8 cellular contexts compared by ENCODE assay signal in genomic region chr9:38619556-38620447, GRCh38. TPM values are rescaled to one million over a fixed set of nuclear protein-coding genes. Genes with fewer than 3 reads are reported as not detected.
A peak's percentile ranks its signal among the peaks of the same experiment; 100 is the strongest.
DNase-seq lines count a peak whose midpoint lies in the region; ATAC-seq, FAIRE-seq and TF ChIP-seq lines count a peak whose summit lies in the region.

No MANE protein-coding gene starts in this region.

- H3K4me1 ChIP-seq in PC-9 (replicated peaks; ENCODE audit: insufficient read depth): peaks cover 7% of the 10 kb centered on the region; the same call in 1 of the 2 replicates
- H3K4me1 ChIP-seq in kidney (ENCODE audit: control insufficient read depth in 1 of 2, insufficient read depth in 1 of 2, low read depth in 1 of 2, low read length in 2 of 2): peaks cover 0 to 2% of the 10 kb centered on the region in 2 donors

- no TSS peak for BruUV-seq in PC-9 (replicated peaks; lab: Mats Ljungman, UMichigan)

- peak overlapping the region in 1 of 2 donors; percentile 51 for H3K9ac ChIP-seq in kidney (ENCODE audit: low read length in 2 of 2)

- FAIRE-seq in kidney (lab: Jason Lieb, UNC): no peak

- H3K9me3 ChIP-seq in PC-9 (ENCODE audit: insufficient read depth, low read depth) (no peaks in the 10 kb centered on the region), kidney (ENCODE audit: control insufficient read depth in 1 of 2, low read length in 2 of 2) (no peaks in the 10 kb centered on the region)

- no peaks in the 10 kb centered on the region for H3K79me2 ChIP-seq in PC-9 (ENCODE audit: low read depth)

- in situ Hi-C loops in astrocyte of the cerebellum (cut with HindIII; ENCODE audit: low sequenced_read_pairs): no loop called here
- in situ Hi-C loops in GM13977 (cut with MboI; ENCODE audit: low pct_unique_long_range_greater_than_20kb, low sequenced_read_pairs, unreplicated experiment): no loop called here

- H2AFZ ChIP-seq in PC-9: peak overlapping the region; percentile 84

- peak overlapping the region; percentile 84 for H3K4me2 ChIP-seq in PC-9

- DNase-seq in DMS153 treated with DMSO at 0.1 percent for 48 hours (lab: John Stamatoyannopoulos, UW; ENCODE audit: unreplicated experiment) (peak; percentile 6), PC-9 (peak in 1 of 2 experiments; percentile 11), astrocyte of the cerebellum (ENCODE audit: low read depth) (no peak), kidney (peak; percentile 77), GM13977 (ENCODE audit: low spot score) (no peak)
- peak; percentile 24 to 29 for DNase-seq in stimulated activated CD4-positive, alpha-beta T cell treated with anti-CD3 and anti-CD28 coated beads, Interleukin-1b, Interleukin-23, amount 100 ng/mL, for 4 hours (ENCODE audit: low read depth in 2 of 2)

- CTCF ChIA-PET in PC-9 (lab: Charles Lee): no interaction called here

- POLR2A ChIA-PET in PC-9 (lab: Charles Lee; ENCODE audit: unreplicated experiment): interaction anchor here (0.6 kb wide), 1 partner anchor 8 kb away, joined by 6 read pairs; no protein-coding TSS in a partner anchor

- ATAC-seq in GM21723 (IDR thresholded peaks at IDR 0.05; ENCODE audit: unreplicated experiment) (no peak), GM21619 (IDR thresholded peaks at IDR 0.05; ENCODE audit: unreplicated experiment) (no peak)

- H3K36me3 ChIP-seq in PC-9 (ENCODE audit: low read depth) (no peaks in the 10 kb centered on the region), kidney (ENCODE audit: control insufficient read depth in 1 of 2, insufficient read depth in 2 of 2, low read length in 2 of 2) (no peaks in the 10 kb centered on the region)

- TF ChIP-seq CTCF in PC-9 (conservative IDR thresholded peaks at IDR 0.05): no peak
- TF ChIP-seq CTCF in astrocyte of the cerebellum (IDR thresholded peaks at IDR 0.05; ENCODE audit: low read depth, low read length, missing control alignments): no peak
- TF ChIP-seq CTCF in kidney (IDR thresholded peaks at IDR 0.05; ENCODE audit: borderline replicate concordance, extremely low read depth, insufficient read depth): no peak
- TF ChIP-seq CTCF in GM13977 (IDR thresholded peaks at IDR 0.05; ENCODE audit: extremely low read depth, insufficient read depth, missing control alignments): no peak

- H3K27me3 ChIP-seq in PC-9 (ENCODE audit: insufficient read depth, low read depth): no peaks in the 10 kb centered on the region

- no peaks in the 10 kb centered on the region for H3K9me2 ChIP-seq in PC-9 (ENCODE audit: insufficient read depth)

- intact Hi-C loops in PC-9 (cut with micrococcal nuclease; ENCODE audit: unreplicated experiment): no loop called here
- intact Hi-C loops in kidney (cut with DNase I): no loop called here

- no peak overlapping the region for H3K27ac ChIP-seq in PC-9
- peak overlapping the region in 1 of 2 donors; percentile 72 for H3K27ac ChIP-seq in kidney (ENCODE audit: low read depth in 2 of 2, low read length in 2 of 2)

- H3F3A ChIP-seq in PC-9 (ENCODE audit: insufficient read depth, low read depth): no peaks in the 10 kb centered on the region

- H3K4me3 ChIP-seq in PC-9: peak overlapping the region; percentile 71
- H3K4me3 ChIP-seq in astrocyte of the cerebellum (ENCODE audit: low read depth, low read length): peak overlapping the region; percentile 55
- peak overlapping the region; percentile 36 to 61 for H3K4me3 ChIP-seq in kidney (ENCODE audit: low read length in 2 of 2)

- H4K20me1 ChIP-seq in PC-9 (ENCODE audit: insufficient read depth): no peaks in the 10 kb centered on the region

RNA-seq across cellular contexts. Expression of gene ANKRD18A, which starts 0.6 kb away (rescaled TPM):
- total RNA-seq in PC-9 (2021): 4.2 and 4.9 TPM in 2 replicates
- total RNA-seq in kidney: 11.6 TPM
- 2.4 TPM for polyA plus RNA-seq in kidney (ENCODE audit: insufficient read depth, low read depth, low replicate concordance)

Comparison
In these comparisons a context has a peak if more than half of its experiments do, and no peak if none do; other contexts are left out.
1. DNase-seq: peak in DMS153 treated with DMSO at 0.1 percent for 48 hours (single experiment), kidney (single experiment) and stimulated activated CD4-positive, alpha-beta T cell treated with anti-CD3 and anti-CD28 coated beads, Interleukin-1b, Interleukin-23, amount 100 ng/mL, for 4 hours (2 of 2); none in astrocyte of the cerebellum (single experiment) and GM13977 (single experiment).
2. Peak in every context shown above with its lines, with median percentiles within 50 percentile points of each other: H3K4me3 ChIP-seq.